Comparison of ENCODE assay signal across 10 cellular contexts in genomic region chr3:126259411-126260391, GRCh38.
DNase-seq lines count a peak whose midpoint lies in the region; ATAC-seq, FAIRE-seq and TF ChIP-seq lines count a peak whose summit lies in the region.
"Had no signal": no experiment of that assay in that cellular context is flagged by ENCODE, and none has a peak within 500 bp of the region (broad histone marks: within the 10 kb centered on the region; RNA-seq: fewer than 3 reads in every experiment).

No MANE protein-coding gene starts in this region.

- H3K36me3 ChIP-seq in astrocyte (ENCODE audit: insufficient read depth, low read length) (no peaks in the 10 kb centered on the region), tibial nerve (no peaks in the 10 kb centered on the region)
- no peaks in the 10 kb centered on the region for H3K36me3 ChIP-seq in naive thymus-derived CD4-positive, alpha-beta T cell (ENCODE audit: control insufficient read depth in 2 of 3, insufficient read depth in 3 of 3, low read length in 3 of 3)
- H3K36me3 ChIP-seq: HAP-1 had no signal

- H3K9me3 Mint-ChIP-seq in astrocyte (ENCODE audit: unreplicated experiment) = peaks cover 8% of the 10 kb centered on the region
- peaks cover 0 to 1% (median 0%) of the 10 kb centered on the region in 11 donors for H3K9me3 Mint-ChIP-seq in naive thymus-derived CD4-positive, alpha-beta T cell

- TF ChIP-seq CTCF in AG10803 (conservative IDR thresholded peaks at IDR 0.05; ENCODE audit: low read length) (peak; percentile 56), astrocyte (IDR thresholded peaks at IDR 0.05; ENCODE audit: insufficient read depth, low read depth, low read length) (peak; percentile 29), tibial nerve (IDR thresholded peaks at IDR 0.05) (peak; percentile 40 to 83 (median 62))

- H2AFZ ChIP-seq in astrocyte (ENCODE audit: low read depth, low read length) = no peak overlapping the region

- intact Hi-C loops in naive thymus-derived CD4-positive, alpha-beta T cell (cut with micrococcal nuclease) = no loop called here

- DNase-seq in AG10803 (ENCODE audit: low read depth) (no peak), HTR-8/SVneo (ENCODE audit: insufficient read length, low spot score) (peak; percentile 34), astrocyte (ENCODE audit: low read depth) (no peak), inferior parietal cortex (ENCODE audit: extremely low spot score) (peak; percentile 54), tibial nerve (ENCODE audit: low spot score in 2 of 2) (no peak), HK-2 (ENCODE audit: unreplicated experiment) (no peak)
- DNase-seq in naive thymus-derived CD4-positive, alpha-beta T cell = no peak
- no peak for DNase-seq in activated CD4-positive, alpha-beta T cell treated with anti-CD3 and anti-CD28 coated beads for 4 hours

- no peak overlapping the region for H3K9ac ChIP-seq in astrocyte (ENCODE audit: low read length)

- no peak overlapping the region for H3K27ac Mint-ChIP-seq in astrocyte (ENCODE audit: unreplicated experiment)
- no peak overlapping the region for H3K27ac Mint-ChIP-seq in naive thymus-derived CD4-positive, alpha-beta T cell

- TF ChIP-seq EP300 in tibial nerve (IDR thresholded peaks at IDR 0.05) = peak in 1 of 2 donors; percentile 42

- H3K36me3 Mint-ChIP-seq in astrocyte (ENCODE audit: low read depth, unreplicated experiment) = peaks cover 3% of the 10 kb centered on the region
- H3K36me3 Mint-ChIP-seq in naive thymus-derived CD4-positive, alpha-beta T cell = no peaks in the 10 kb centered on the region

- H3K27me3 Mint-ChIP-seq in astrocyte (ENCODE audit: low read depth, unreplicated experiment) = peaks cover 22% of the 10 kb centered on the region
- peaks cover 0 to 34% (median 24%) of the 10 kb centered on the region in 5 donors for H3K27me3 Mint-ChIP-seq in naive thymus-derived CD4-positive, alpha-beta T cell

- ATAC-seq in naive thymus-derived CD4-positive, alpha-beta T cell = no peak

- no peaks in the 10 kb centered on the region for H3K27me3 ChIP-seq in astrocyte (ENCODE audit: insufficient read depth, low read length)
- H3K27me3 ChIP-seq in tibial nerve = no peaks in the 10 kb centered on the region
- H3K27me3 ChIP-seq in naive thymus-derived CD4-positive, alpha-beta T cell (ENCODE audit: control insufficient read depth in 2 of 2, insufficient read depth in 2 of 2, low read length in 2 of 2) = peaks cover 0 to 3% of the 10 kb centered on the region in 2 donors

- TF ChIP-seq POLR2A in tibial nerve (IDR thresholded peaks at IDR 0.05) = no peak

- H3K79me2 ChIP-seq in astrocyte (ENCODE audit: insufficient read depth, low read length) = no peaks in the 10 kb centered on the region

- CTCF ChIA-PET in naive thymus-derived CD4-positive, alpha-beta T cell (lab: Charles Lee) = no interaction called here

- no peak overlapping the region for H3K4me2 ChIP-seq in astrocyte (ENCODE audit: low read length)

- FAIRE-seq in HTR-8/SVneo (lab: Jason Lieb, UNC) = no peak
- no peak for FAIRE-seq in astrocyte (lab: Jason Lieb, UNC)
- FAIRE-seq: colon had no signal

- no peaks in the 10 kb centered on the region for H3K4me1 Mint-ChIP-seq in astrocyte (ENCODE audit: low read depth, unreplicated experiment)
- H3K4me1 Mint-ChIP-seq in naive thymus-derived CD4-positive, alpha-beta T cell = peaks cover 0 to 6% (median 0%) of the 10 kb centered on the region in 7 donors

- H4K20me1 ChIP-seq in astrocyte (ENCODE audit: insufficient read depth, low read length) = no peaks in the 10 kb centered on the region

- no peaks in the 10 kb centered on the region for H3K9me3 ChIP-seq in astrocyte (ENCODE audit: insufficient read depth, low read depth, low read length)
- H3K9me3 ChIP-seq in tibial nerve = peaks cover 0 to 5% (median 0%) of the 10 kb centered on the region in 4 donors
- H3K9me3 ChIP-seq in naive thymus-derived CD4-positive, alpha-beta T cell (ENCODE audit: control insufficient read depth in 2 of 3, low read length in 3 of 3) = no peaks in the 10 kb centered on the region
- H3K9me3 ChIP-seq: HAP-1 had no signal

- no peak overlapping the region for H3K4me3 Mint-ChIP-seq in astrocyte (ENCODE audit: unreplicated experiment)
- no peak overlapping the region for H3K4me3 Mint-ChIP-seq in naive thymus-derived CD4-positive, alpha-beta T cell

- H3K4me1 ChIP-seq in astrocyte (ENCODE audit: insufficient read depth, low read length) (no peaks in the 10 kb centered on the region), tibial nerve (peaks cover 0 to 29% (median 5%) of the 10 kb centered on the region in 4 donors)
- no peaks in the 10 kb centered on the region for H3K4me1 ChIP-seq in naive thymus-derived CD4-positive, alpha-beta T cell (ENCODE audit: control insufficient read depth in 2 of 2, insufficient read depth in 2 of 2, low read length in 2 of 2)

- 56 to 65% methylated on average over 21 to 23 of the region's 23 CpGs for WGBS in tibial nerve, 2 donors

- H3K27ac ChIP-seq in astrocyte (ENCODE audit: low read depth, low read length) (no peak overlapping the region), tibial nerve (peak overlapping the region; percentile 28 to 85 (median 61))
- no peak overlapping the region for H3K27ac ChIP-seq in naive thymus-derived CD4-positive, alpha-beta T cell (ENCODE audit: low read depth, low read length)

- POLR2A ChIA-PET in naive thymus-derived CD4-positive, alpha-beta T cell (lab: Charles Lee) = no interaction called here

- H3K4me3 ChIP-seq in AG10803 (ENCODE audit: low read length) (no peak overlapping the region), astrocyte (ENCODE audit: insufficient read depth, low read depth, low read length) (no peak overlapping the region), tibial nerve (no peak overlapping the region)
- no peak overlapping the region for H3K4me3 ChIP-seq in naive thymus-derived CD4-positive, alpha-beta T cell (ENCODE audit: low read length)
- H3K4me3 ChIP-seq: HAP-1 had no signal

Comparison
In these comparisons a context has a peak if more than half of its experiments do, and no peak if none do; other contexts are left out.
1. DNase-seq: peak in HTR-8/SVneo (single experiment) and inferior parietal cortex (single experiment); none in AG10803 (single experiment), astrocyte (single experiment), tibial nerve (0 of 2), naive thymus-derived CD4-positive, alpha-beta T cell (0 of 9), activated CD4-positive, alpha-beta T cell treated with anti-CD3 and anti-CD28 coated beads for 4 hours (0 of 2) and HK-2 (single experiment).
2. H3K27ac ChIP-seq: peak in tibial nerve (4 of 4); none in astrocyte (single experiment) and naive thymus-derived CD4-positive, alpha-beta T cell (single experiment).
3. Peak in every context shown above with its lines, with median percentiles within 50 percentile points of each other: CTCF ChIP-seq.